ENCODE assay signal across 8 cellular contexts in genomic region chr4:16897991-16898827, GRCh38. TPM values are rescaled to one million over a fixed set of nuclear protein-coding genes. Genes with fewer than 3 reads are reported as not detected.
DNase-seq lines count a peak whose midpoint lies in the region; ATAC-seq and TF ChIP-seq lines count a peak whose summit lies in the region.

Gene LDB2, minus strand, starts transcription at chr4:16898645.

- POLR2A ChIA-PET in CD4-positive, alpha-beta memory T cell (lab: Charles Lee; ENCODE audit: partially characterized antibody), result no interaction called here

- H3K9me3 ChIP-seq in hepatocyte (ENCODE audit: low read depth), result no peaks in the 10 kb centered on the region
- no peaks in the 10 kb centered on the region for H3K9me3 ChIP-seq in CD4-positive, alpha-beta memory T cell (ENCODE audit: control insufficient read depth in 1 of 2, low read length in 2 of 2)

- peaks cover 12% of the 10 kb centered on the region for H3K79me2 ChIP-seq in hepatocyte

- H3K27me3 ChIP-seq in hepatocyte, result no peaks in the 10 kb centered on the region
- H3K27me3 ChIP-seq in CD4-positive, alpha-beta memory T cell (ENCODE audit: insufficient read depth, low read length), result no peaks in the 10 kb centered on the region

- intact Hi-C loops in posterior vena cava (cut with DNase I), result no loop called here
- intact Hi-C loops in CD4-positive, alpha-beta memory T cell (cut with micrococcal nuclease), result no loop called here

- 2% methylated on average over 17 of the region's 18 CpGs for WGBS in hepatocyte (ENCODE audit: low lambda C conversion rate, missing lambda C conversion rate)

- H3K4me3 Mint-ChIP-seq in activated T-helper 17 cell treated with anti-CD3 and anti-CD28 coated beads, Interleukin-2, amount 50 U/mL, for 72 hours, result no peak within 1 kb of the TSS
- H3K4me3 Mint-ChIP-seq in CD4-positive, alpha-beta memory T cell, result no peak within 1 kb of the TSS

- H3K27ac Mint-ChIP-seq in activated T-helper 17 cell treated with anti-CD3 and anti-CD28 coated beads, Interleukin-2, amount 50 U/mL, for 72 hours, result no peak within 1 kb of the TSS
- no peak within 1 kb of the TSS for H3K27ac Mint-ChIP-seq in CD4-positive, alpha-beta memory T cell

- H3K4me2 ChIP-seq in hepatocyte, result peak within 1 kb of the TSS; percentile 89

- H3K4me1 Mint-ChIP-seq in activated T-helper 17 cell treated with anti-CD3 and anti-CD28 coated beads, Interleukin-2, amount 50 U/mL, for 72 hours, result no peaks in the 10 kb centered on the region
- peaks cover 0 to under 1% (median 0%) of the 10 kb centered on the region in 4 donors for H3K4me1 Mint-ChIP-seq in CD4-positive, alpha-beta memory T cell

- peak; percentile 82 for DNase-seq in EL
- peak in 48 of 56 donors; percentile 1 to 71 (median 28) for DNase-seq in amygdala (lab: John Stamatoyannopoulos, UW)
- peak; percentile 82 for DNase-seq in hepatocyte (ENCODE audit: low spot score)
- peak; percentile 84 for DNase-seq in posterior vena cava (ENCODE audit: low spot score)
- DNase-seq in CD4-positive, alpha-beta memory T cell, result no peak
- no peak for DNase-seq in stimulated activated CD4-positive, alpha-beta T cell treated with anti-CD3 and anti-CD28 coated beads, Interleukin-15, amount 100 ng/mL, for 24 hours

- H3K36me3 Mint-ChIP-seq in activated T-helper 17 cell treated with anti-CD3 and anti-CD28 coated beads, Interleukin-2, amount 50 U/mL, for 72 hours (ENCODE audit: low read depth), result no peaks in the 10 kb centered on the region
- no peaks in the 10 kb centered on the region for H3K36me3 Mint-ChIP-seq in CD4-positive, alpha-beta memory T cell

- H3K27ac ChIP-seq in hepatocyte, result peak within 1 kb of the TSS; percentile 76
- no peak within 1 kb of the TSS for H3K27ac ChIP-seq in CD4-positive, alpha-beta memory T cell (ENCODE audit: low read depth, low read length)

- no peaks in the 10 kb centered on the region for H3K9me3 Mint-ChIP-seq in activated T-helper 17 cell treated with anti-CD3 and anti-CD28 coated beads, Interleukin-2, amount 50 U/mL, for 72 hours
- H3K9me3 Mint-ChIP-seq in CD4-positive, alpha-beta memory T cell, result no peaks in the 10 kb centered on the region

- H3K4me1 ChIP-seq in hepatocyte (ENCODE audit: insufficient read depth), result peaks cover 4% of the 10 kb centered on the region
- peaks cover 10% of the 10 kb centered on the region for H3K4me1 ChIP-seq in CD4-positive, alpha-beta memory T cell (ENCODE audit: insufficient read depth, low read length)

- peaks cover 21% of the 10 kb centered on the region for H3K27me3 Mint-ChIP-seq in activated T-helper 17 cell treated with anti-CD3 and anti-CD28 coated beads, Interleukin-2, amount 50 U/mL, for 72 hours
- peaks cover 1 to 4% of the 10 kb centered on the region in 2 donors for H3K27me3 Mint-ChIP-seq in CD4-positive, alpha-beta memory T cell

- H3K4me3 ChIP-seq in hepatocyte, result peak within 1 kb of the TSS; percentile 48
- no peak within 1 kb of the TSS for H3K4me3 ChIP-seq in CD4-positive, alpha-beta memory T cell (ENCODE audit: low read length in 2 of 2)

- TF ChIP-seq CTCF in hepatocyte (IDR thresholded peaks at IDR 0.05; ENCODE audit: poor library complexity), result no peak

- no peak for ATAC-seq in GM19397 (IDR thresholded peaks at IDR 0.05; ENCODE audit: unreplicated experiment)
- ATAC-seq in activated T-helper 17 cell treated with anti-CD3 and anti-CD28 coated beads, Interleukin-2, amount 50 U/mL, for 72 hours (replicated peaks), result no peak

- CTCF ChIA-PET in CD4-positive, alpha-beta memory T cell (lab: Charles Lee; ENCODE audit: partially characterized antibody), result no interaction called here

- H3K9me2 ChIP-seq in hepatocyte (replicated peaks; ENCODE audit: insufficient read depth), result no peaks in the 10 kb centered on the region

- H2AFZ ChIP-seq in hepatocyte, result peak within 1 kb of the TSS; percentile 40

- no peaks in the 10 kb centered on the region for H4K20me1 ChIP-seq in hepatocyte (ENCODE audit: insufficient read depth, poor library complexity, severe bottlenecking)

- H3K36me3 ChIP-seq in hepatocyte (replicated peaks; ENCODE audit: insufficient read depth, low read depth), result no peaks in the 10 kb centered on the region
- H3K36me3 ChIP-seq in CD4-positive, alpha-beta memory T cell (ENCODE audit: insufficient read depth, low read length), result no peaks in the 10 kb centered on the region

RNA-seq across cellular contexts. Expression of gene LDB2, which starts in this region (rescaled TPM):
- total RNA-seq in hepatocyte, result 14.1 and 20.3 TPM in 2 replicates
- polyA plus RNA-seq in hepatocyte, result 5.9 and 8.7 TPM in 2 replicates
- 10 to 100 TPM; 50.5 to 52.3 TPM for total RNA-seq in posterior vena cava
- total RNA-seq in activated T-helper 17 cell treated with anti-CD3 and anti-CD28 coated beads, Interleukin-2, amount 50 U/mL, for 72 hours, result not detected
- total RNA-seq in CD4-positive, alpha-beta memory T cell, result not detected
- polyA plus RNA-seq in CD4-positive, alpha-beta memory T cell, result not detected

Comparison
In these comparisons a context has a peak if more than half of its experiments do, and no peak if none do; other contexts are left out.
1. RNA of gene LDB2 (total RNA-seq): 50.5 to 52.3 TPM in posterior vena cava and 14.1 to 20.3 TPM in hepatocyte; not detected in activated T-helper 17 cell treated with anti-CD3 and anti-CD28 coated beads, Interleukin-2, amount 50 U/mL, for 72 hours and not detected in CD4-positive, alpha-beta memory T cell; every median in the first group is over 10 times any median in the second.
2. DNase-seq: peak in EL (single experiment), amygdala (48 of 56), hepatocyte (single experiment) and posterior vena cava (single experiment); none in CD4-positive, alpha-beta memory T cell (0 of 5) and stimulated activated CD4-positive, alpha-beta T cell treated with anti-CD3 and anti-CD28 coated beads, Interleukin-15, amount 100 ng/mL, for 24 hours (single experiment).